Comparison of ENCODE assay signal across 8 cellular contexts in the genomic region with DNA sequence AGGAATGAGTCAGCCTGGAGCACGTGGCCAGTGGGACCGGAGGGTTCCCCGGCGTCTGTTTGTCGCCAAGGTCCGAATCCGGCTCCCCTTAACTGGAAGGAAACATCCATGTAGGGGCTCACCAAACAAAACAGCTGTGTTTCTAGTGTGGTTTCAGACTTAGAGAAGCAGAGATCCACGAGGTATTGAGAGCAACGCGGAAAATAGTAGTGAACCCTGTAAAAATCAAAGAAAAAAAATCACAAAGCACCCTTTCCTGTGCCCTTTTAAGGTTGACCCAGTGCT. TPM values are rescaled to one million over a fixed set of nuclear protein-coding genes. Genes with fewer than 3 reads are reported as not detected.
DNase-seq lines count a peak whose midpoint lies in the region; ATAC-seq, FAIRE-seq and TF ChIP-seq lines count a peak whose summit lies in the region.

No MANE protein-coding gene starts in this region.

- peaks cover 38% of the 10 kb centered on the region for H3K4me1 Mint-ChIP-seq in chondrocyte (ENCODE audit: low read depth)

- peak overlapping the region; percentile 85 for H3K27ac ChIP-seq in A673 (ENCODE audit: low read depth, low read length, poor library complexity, severe bottlenecking)
- peak overlapping the region; percentile 98 for H3K27ac ChIP-seq in HUES6 (ENCODE audit: low read depth, low read length)
- H3K27ac ChIP-seq in muscle layer of duodenum (ENCODE audit: low read length): peak overlapping the region; percentile 68

- H3K9me3 Mint-ChIP-seq in chondrocyte (ENCODE audit: low read depth): no peaks in the 10 kb centered on the region

- H3K4me1 ChIP-seq in A673 (ENCODE audit: insufficient read depth, low read length, poor library complexity, severe bottlenecking): peaks cover 11% of the 10 kb centered on the region
- H3K4me1 ChIP-seq in HUES6 (ENCODE audit: control insufficient read depth, insufficient read depth, low read length): peaks cover 29% of the 10 kb centered on the region
- peaks cover 4 to 18% of the 10 kb centered on the region in 2 donors for H3K4me1 ChIP-seq in muscle layer of duodenum (ENCODE audit: control insufficient read depth in 1 of 2, insufficient read depth in 2 of 2, low read length in 2 of 2)

- CTCF ChIA-PET in A673 (lab: Charles Lee): no interaction called here

- no peaks in the 10 kb centered on the region for H3K9me3 ChIP-seq in A673 (ENCODE audit: low read depth, low read length, poor library complexity, severe bottlenecking)
- no peaks in the 10 kb centered on the region for H3K9me3 ChIP-seq in HUES6 (ENCODE audit: control insufficient read depth, insufficient read depth, low read depth, low read length)
- H3K9me3 ChIP-seq in muscle layer of duodenum (ENCODE audit: control insufficient read depth in 1 of 2, low read length in 2 of 2): no peaks in the 10 kb centered on the region

- peaks cover 32% of the 10 kb centered on the region for H3K36me3 ChIP-seq in A673 (ENCODE audit: insufficient read depth, low read length, poor library complexity, severe bottlenecking)
- H3K36me3 ChIP-seq in HUES6 (ENCODE audit: control insufficient read depth, insufficient read depth, low read length): peaks cover 49% of the 10 kb centered on the region
- H3K36me3 ChIP-seq in muscle layer of duodenum (ENCODE audit: control insufficient read depth in 1 of 2, insufficient read depth in 2 of 2, low read length in 2 of 2): peaks cover 0 to 7% of the 10 kb centered on the region in 2 donors

- no peak for TF ChIP-seq CTCF in A673 (conservative IDR thresholded peaks at IDR 0.05; ENCODE audit: low read depth, low read length)
- no peak for TF ChIP-seq CTCF in chondrocyte (IDR thresholded peaks at IDR 0.05)

- peak overlapping the region; percentile 79 for H3K27ac Mint-ChIP-seq in chondrocyte (ENCODE audit: unreplicated experiment)

- peaks cover 4% of the 10 kb centered on the region for H3K36me3 Mint-ChIP-seq in chondrocyte (ENCODE audit: low read depth)

- BruUV-seq in A673 (replicated peaks; lab: Mats Ljungman, UMichigan): no TSS peak

- H3K4me3 ChIP-seq in A673 (ENCODE audit: low read depth, low read length, poor library complexity, severe bottlenecking) (peak overlapping the region; percentile 79), HUES6 (ENCODE audit: low read depth, low read length) (peak overlapping the region; percentile 87), muscle layer of duodenum (ENCODE audit: low read depth in 1 of 2, low read length in 2 of 2) (peak overlapping the region; percentile 75 to 88)

- no peaks in the 10 kb centered on the region for H3K27me3 Mint-ChIP-seq in chondrocyte (ENCODE audit: low read depth)

- POLR2A ChIA-PET in A673 (lab: Charles Lee; ENCODE audit: low non-redundant PET): no interaction called here

- H3K27me3 ChIP-seq in A673 (replicated peaks; ENCODE audit: insufficient read depth, low read depth, low read length, poor library complexity) (no peaks in the 10 kb centered on the region), HUES6 (ENCODE audit: control insufficient read depth, insufficient read depth, low read length) (no peaks in the 10 kb centered on the region), muscle layer of duodenum (ENCODE audit: low read depth, low read length) (no peaks in the 10 kb centered on the region)

- H3K4me3 Mint-ChIP-seq in chondrocyte (ENCODE audit: unreplicated experiment): peak overlapping the region; percentile 87

- DNase-seq in A673 (ENCODE audit: low spot score) (no peak), chondrocyte (ENCODE audit: low spot score) (no peak), HT-29 (ENCODE audit: low spot score) (no peak), GM19239 (ENCODE audit: insufficient read length, low spot score) (no peak)
- DNase-seq in NK-92 treated with Interleukin-12 subunit alpha and Interleukin-12 subunit beta, amount 100 ng/mL, for 24 hours (lab: John Stamatoyannopoulos, UW): no peak

- no peak for ATAC-seq in GM21381 (IDR thresholded peaks at IDR 0.05; ENCODE audit: unreplicated experiment)

- H3K9ac ChIP-seq in HUES6 (ENCODE audit: low read length): peak overlapping the region; percentile 98

- intact Hi-C loops in A673 (cut with micrococcal nuclease; ENCODE audit: unreplicated experiment): loop anchor here (10.0 kb wide), 1 partner anchor 152 kb away; a partner anchor contains a TSS

- no peak for FAIRE-seq in GM19239 (lab: Jason Lieb, UNC)

RNA-seq across cellular contexts. Expression of a gene that starts 38.3 kb away (rescaled TPM):
- total RNA-seq in A673 (2021) (0.32 and 0.39 TPM in 2 replicates), chondrocyte (1.4 to 1.7 TPM (median 1.5 TPM) in 3 replicates)
- 2.9 and 4.6 TPM in 2 replicates for total RNA-seq in HT-29 (2014; rRNA removed; shearing (Covaris generic))

RNA-seq across cellular contexts. Expression of a gene that starts 53.8 kb away (rescaled TPM):
- total RNA-seq in A673 (2021) (16.5 and 18.4 TPM in 2 replicates), chondrocyte (24.9 to 27.3 TPM (median 27.0 TPM) in 3 replicates)
- total RNA-seq in HT-29 (2014; rRNA removed; shearing (Covaris generic)): 2.7 and 3.0 TPM in 2 replicates
